In genomic region chr20:8858181-8858794, GRCh38 we compare ENCODE assay signal across 21 cellular contexts.
A peak's percentile ranks its signal among the peaks of the same experiment; 100 is the strongest.
DNase-seq lines count a peak whose midpoint lies in the region; ATAC-seq and TF ChIP-seq lines count a peak whose summit lies in the region.
"Had no signal": no experiment of that assay in that cellular context is flagged by ENCODE, and none has a peak within 500 bp of the region (broad histone marks: within the 10 kb centered on the region; RNA-seq: fewer than 3 reads in every experiment).

No MANE protein-coding gene starts in this region.

- H3K27ac Mint-ChIP-seq in naive thymus-derived CD8-positive, alpha-beta T cell = no peak overlapping the region
- H3K27ac Mint-ChIP-seq: type B pancreatic cell had no signal

- H2AFZ ChIP-seq in IMR-90 (replicated peaks; ENCODE audit: low read length, poor library complexity) = no peak overlapping the region

- H4K20me1 ChIP-seq in IMR-90 (ENCODE audit: insufficient read depth, low read length) = no peaks in the 10 kb centered on the region

- peak overlapping the region; percentile 77 for H3K4ac ChIP-seq in IMR-90 (ENCODE audit: low read depth, low read length)

- H3K23ac ChIP-seq in IMR-90 (ENCODE audit: low read depth, low read length) = peak overlapping the region; percentile 16; the same call in 1 of the 2 replicates

- BruUV-seq in IMR-90 (replicated peaks; lab: Mats Ljungman, UMichigan) = no TSS peak

- H3K4me3 Mint-ChIP-seq in naive thymus-derived CD8-positive, alpha-beta T cell = no peak overlapping the region
- H3K4me3 Mint-ChIP-seq: type B pancreatic cell had no signal

- peak overlapping the region; percentile 95; the same call in 2 of the 3 replicates for H2BK15ac ChIP-seq in IMR-90 (ENCODE audit: low read depth, low read length)

- no peaks in the 10 kb centered on the region for H3K36me3 Mint-ChIP-seq in naive thymus-derived CD8-positive, alpha-beta T cell
- H3K36me3 Mint-ChIP-seq: type B pancreatic cell had no signal

- peak overlapping the region; percentile 88 for H4K5ac ChIP-seq in IMR-90 (ENCODE audit: low read depth, low read length)

- H2BK20ac ChIP-seq in IMR-90 (ENCODE audit: low read depth, low read length) = peak overlapping the region; percentile 86

- H3K4me2 ChIP-seq in IMR-90 (ENCODE audit: low read depth, low read length) = 0 out of 2 replicates have a peak overlapping the region, but pooled peaks have one; percentile 3

- CTCF ChIA-PET in IMR-90 (lab: Yijun Ruan, JAX) = no interaction called here

- H3K27me3 ChIP-seq in BE2C (no peaks in the 10 kb centered on the region), IMR-90 (ENCODE audit: control insufficient read depth, insufficient read depth, low read length) (no peaks in the 10 kb centered on the region)
- H3K27me3 ChIP-seq: body of pancreas, right lobe of liver had no signal

- intact Hi-C loops in IMR-90 (cut with micrococcal nuclease) = no loop called here

- H2BK120ac ChIP-seq in IMR-90 (ENCODE audit: low read depth, low read length) = peak overlapping the region; percentile 61

- H3K9ac ChIP-seq in IMR-90 (ENCODE audit: low read depth, low read length) = no peak overlapping the region

- DNase-seq in BE2C (peak; percentile 21), IMR-90 (peak; percentile 21), choroid plexus epithelial cell (ENCODE audit: low read depth) (peak; percentile 62), kidney tubule cell (ENCODE audit: low spot score) (peak; percentile 23)
- no peak for DNase-seq in activated naive CD4-positive, alpha-beta T cell treated with anti-CD3 and anti-CD28 coated beads, Interleukin-2, amount 50 U/mL, for 16 hours
- no peak for DNase-seq in naive thymus-derived CD8-positive, alpha-beta T cell
- DNase-seq: activated CD4-positive, alpha-beta T cell treated with anti-CD3 and anti-CD28 coated beads for 4 hours; activated CD8-positive, alpha-beta memory T cell treated with anti-CD3 and anti-CD28 coated beads for 24 hours; activated gamma-delta T cell treated with Interleukin-2 at 50 U/mL for 16 hours; activated T-cell treated with anti-CD3 and anti-CD28 coated beads, Interleukin-2, amount 50 U/mL, for 1 hour; left cardiac atrium; NCI-H2227 treated with DMSO at 0.1 percent for 48 hours; NCI-H748 treated with DMSO at 0.1 percent for 48 hours; posterior cingulate gyrus; right lobe of liver; stimulated activated CD4-positive, alpha-beta T cell treated with anti-CD3 and anti-CD28 coated beads, Interleukin-4, amount 100 ng/mL, for 1 hour had no signal

- TF ChIP-seq POLR2A in IMR-90 (IDR thresholded peaks at IDR 0.05; ENCODE audit: low read depth, low read length) = no peak

- no peak for ATAC-seq in IMR-90 (ENCODE audit: low read depth)
- ATAC-seq in HG03442 (IDR thresholded peaks at IDR 0.05; ENCODE audit: unreplicated experiment) = no peak
- ATAC-seq in naive thymus-derived CD8-positive, alpha-beta T cell = no peak
- ATAC-seq: body of pancreas, HCT116 had no signal

- no peaks in the 10 kb centered on the region for H3K9me1 ChIP-seq in IMR-90 (ENCODE audit: insufficient read depth, low read length)

- H2BK5ac ChIP-seq in IMR-90 (ENCODE audit: low read depth, low read length, poor library complexity, severe bottlenecking) = peak overlapping the region; percentile 100

- WGBS in IMR-90 (ENCODE audit: extremely low coverage in 2 of 2, insufficient read length in 1 of 2), 2 experiments = no CpG with 5 or more reads among the region's 4 CpGs

- peak overlapping the region; percentile 50; the same call in 1 of the 2 replicates for H4K91ac ChIP-seq in IMR-90 (ENCODE audit: insufficient read depth, low read depth, low read length)

- H3K36me3 ChIP-seq in BE2C = no peaks in the 10 kb centered on the region
- no peaks in the 10 kb centered on the region for H3K36me3 ChIP-seq in IMR-90 (ENCODE audit: control insufficient read depth, insufficient read depth, low read length)
- H3K36me3 ChIP-seq: right lobe of liver had no signal

- peaks cover 0 to 4% (median 0%) of the 10 kb centered on the region in 9 donors for H3K9me3 Mint-ChIP-seq in naive thymus-derived CD8-positive, alpha-beta T cell
- H3K9me3 Mint-ChIP-seq: type B pancreatic cell had no signal

- in situ Hi-C loops in IMR-90 (cut with MboI; ENCODE audit: low sequenced_read_pairs) = loop anchor here (5.0 to 10.0 kb wide), 2 partner anchors 194 to 507 kb away; no protein-coding TSS in a partner anchor

- H2AK9ac ChIP-seq in IMR-90 (replicated peaks; ENCODE audit: low read depth, low read length, poor library complexity) = no peak overlapping the region

- TF ChIP-seq CTCF in BE2C (IDR thresholded peaks at IDR 0.05; ENCODE audit: low read depth, low read length) (no peak), IMR-90 (conservative IDR thresholded peaks at IDR 0.05; ENCODE audit: low read depth, low read length) (no peak), choroid plexus epithelial cell (conservative IDR thresholded peaks at IDR 0.05; ENCODE audit: low read depth, low read length) (no peak)

- TF ChIP-seq RAD21 in IMR-90 (IDR thresholded peaks at IDR 0.05; ENCODE audit: low read length) = no peak

- H3K4me3 ChIP-seq in BE2C (ENCODE audit: low read depth, low read length) (no peak overlapping the region), IMR-90 (ENCODE audit: insufficient read depth, low read depth, low read length) (no peak overlapping the region), choroid plexus epithelial cell (ENCODE audit: low read depth, low read length) (no peak overlapping the region)
- H3K4me3 ChIP-seq: body of pancreas, right lobe of liver had no signal

- peak overlapping the region; percentile 83 for H3K27ac ChIP-seq in IMR-90 (ENCODE audit: insufficient read depth, low read length)
- H3K27ac ChIP-seq: body of pancreas, C4-2B, right lobe of liver had no signal

- POLR2A ChIA-PET in IMR-90 (lab: Charles Lee; ENCODE audit: unreplicated experiment) = no interaction called here
- POLR2A ChIA-PET in naive thymus-derived CD8-positive, alpha-beta T cell (lab: Charles Lee) = no interaction called here

- H3K4me1 ChIP-seq in BE2C (peaks cover 13% of the 10 kb centered on the region; the same call in 1 of the 2 replicates), IMR-90 (ENCODE audit: control insufficient read depth, insufficient read depth, low read length) (peaks cover 11% of the 10 kb centered on the region)
- H3K4me1 ChIP-seq: body of pancreas, right lobe of liver had no signal

- H4K8ac ChIP-seq in IMR-90 (ENCODE audit: low read depth in 2 of 2, low read length in 2 of 2) = peak overlapping the region; percentile 39 to 65

- H3K4me1 Mint-ChIP-seq in naive thymus-derived CD8-positive, alpha-beta T cell = no peaks in the 10 kb centered on the region

- peak overlapping the region; percentile 68 for H3K18ac ChIP-seq in IMR-90 (ENCODE audit: low read depth, low read length)

- H3K9me3 ChIP-seq in BE2C (no peaks in the 10 kb centered on the region), IMR-90 (ENCODE audit: control insufficient read depth, insufficient read depth, low read length) (no peaks in the 10 kb centered on the region)
- H3K9me3 ChIP-seq: body of pancreas, right lobe of liver had no signal

- H3K56ac ChIP-seq in IMR-90 (ENCODE audit: extremely low read depth, insufficient read depth, low read length) = peak overlapping the region; percentile 11; the same call in 1 of the 2 replicates

- H3K14ac ChIP-seq in IMR-90 (replicated peaks; ENCODE audit: low read depth, low read length) = peak overlapping the region; percentile 18; the same call in 1 of the 2 replicates

- peak overlapping the region; percentile 81 for H2AK5ac ChIP-seq in IMR-90 (ENCODE audit: low read depth, low read length)

- dilution Hi-C loops in IMR-90 (cut with HindIII; ENCODE audit: low sequenced_read_pairs, unreplicated experiment) = no loop called here

- peaks cover 0 to 6% of the 10 kb centered on the region in 2 experiments; a peak in 1 of 4 replicates for H3K79me1 ChIP-seq in IMR-90 (ENCODE audit: low read depth in 1 of 2, low read length in 2 of 2)

- H3K27me3 Mint-ChIP-seq in naive thymus-derived CD8-positive, alpha-beta T cell = no peaks in the 10 kb centered on the region
- H3K27me3 Mint-ChIP-seq: type B pancreatic cell had no signal

TF ChIP-seq in IMR-90, 13 proteins besides CTCF, POLR2A, EP300 and RAD21:
- no peak for TF ChIP-seq FOS (IDR thresholded peaks at IDR 0.05; ENCODE audit: low read depth, low read length)
- no peak for TF ChIP-seq MAFK (IDR thresholded peaks at IDR 0.05; ENCODE audit: low read depth, low read length)
- no peak for TF ChIP-seq SMC3 (IDR thresholded peaks at IDR 0.05; ENCODE audit: low read depth, low read length)
- TF ChIP-seq RFX5 (IDR thresholded peaks at IDR 0.05; ENCODE audit: low read depth, low read length) = no peak

Comparison
In these comparisons a context has a peak if more than half of its experiments do, and no peak if none do; other contexts are left out.
1. DNase-seq: peak in BE2C (single experiment), IMR-90 (single experiment), choroid plexus epithelial cell (single experiment) and kidney tubule cell (single experiment); none in activated naive CD4-positive, alpha-beta T cell treated with anti-CD3 and anti-CD28 coated beads, Interleukin-2, amount 50 U/mL, for 16 hours (single experiment) and naive thymus-derived CD8-positive, alpha-beta T cell (0 of 10).